18 cellular contexts compared by ENCODE assay signal in the genomic region with DNA sequence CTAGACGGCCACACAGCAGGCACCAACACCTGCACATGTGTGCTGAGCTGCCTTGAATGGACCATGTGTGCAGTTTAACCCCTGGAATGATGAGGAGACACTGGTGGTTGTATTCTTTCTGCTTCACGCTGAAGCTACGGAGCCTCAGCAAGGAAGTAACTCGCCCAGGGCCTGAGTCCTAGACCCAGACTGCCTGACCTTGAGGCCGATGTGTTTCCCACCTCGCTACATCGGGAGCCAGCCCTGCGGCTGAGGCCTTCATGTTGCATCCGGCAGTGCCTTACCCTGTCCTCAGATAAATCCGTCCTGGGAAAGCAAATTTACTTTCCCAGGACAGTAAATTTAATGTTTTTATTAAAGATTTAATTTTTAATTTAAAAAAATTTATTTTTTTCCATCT.
DNase-seq lines count a peak whose midpoint lies in the region; ATAC-seq and TF ChIP-seq lines count a peak whose summit lies in the region.
"Had no signal": no experiment of that assay in that cellular context is flagged by ENCODE, and none has a peak within 500 bp of the region (broad histone marks: within the 10 kb centered on the region; RNA-seq: fewer than 3 reads in every experiment).

No MANE protein-coding gene starts in this region.

- H3K27me3 ChIP-seq in left ventricle myocardium inferior (ENCODE audit: low read depth), result no peaks in the 10 kb centered on the region
- H3K27me3 ChIP-seq in right atrium auricular region, result no peaks in the 10 kb centered on the region
- peaks cover 0 to 2% (median 0%) of the 10 kb centered on the region in 3 donors for H3K27me3 ChIP-seq in psoas muscle (ENCODE audit: insufficient read depth in 3 of 3, low read length in 2 of 3)
- no peaks in the 10 kb centered on the region for H3K27me3 ChIP-seq in thyroid gland

- TF ChIP-seq CTCF in left ventricle myocardium inferior (IDR thresholded peaks at IDR 0.05; ENCODE audit: borderline replicate concordance) (no peak), right atrium auricular region (IDR thresholded peaks at IDR 0.05) (no peak), psoas muscle (IDR thresholded peaks at IDR 0.05) (no peak), thyroid gland (IDR thresholded peaks at IDR 0.05) (no peak)

- H3K4me1 ChIP-seq in left ventricle myocardium inferior (peaks cover 42% of the 10 kb centered on the region), right atrium auricular region (no peaks in the 10 kb centered on the region), psoas muscle (no peaks in the 10 kb centered on the region), thyroid gland (peaks cover 0 to 6% of the 10 kb centered on the region in 2 donors)
- H3K4me1 ChIP-seq: A549 had no signal

- DNase-seq in left ventricle myocardium inferior (no peak), Right ventricle myocardium superior (no peak), right atrium auricular region (ENCODE audit: low spot score) (no peak), psoas muscle (no peak), pons (ENCODE audit: low spot score) (no peak), thyroid gland (no peak), NCI-H1092 (lab: John Stamatoyannopoulos, UW) (no peak)
- DNase-seq: DMS79, Kasumi-1, NCI-H1417 treated with DMSO at 0.1 percent for 48 hours, NCI-H187 treated with DMSO at 0.1 percent for 48 hours, NCI-H2107, NCI-H446 treated with DMSO at 0.1 percent for 48 hours, NCI-H526 treated with DMSO at 0.1 percent for 48 hours, OCI-M1, SHP77 treated with DMSO at 0.1 percent for 48 hours, SK-N-SH had no signal

- H3K36me3 ChIP-seq in left ventricle myocardium inferior (no peaks in the 10 kb centered on the region), right atrium auricular region (no peaks in the 10 kb centered on the region), psoas muscle (ENCODE audit: insufficient read depth in 1 of 2, low read depth in 1 of 2) (no peaks in the 10 kb centered on the region), thyroid gland (no peaks in the 10 kb centered on the region)

- intact Hi-C loops in left ventricle myocardium inferior (cut with micrococcal nuclease) (no loop called here), Right ventricle myocardium superior (cut with DNase I) (no loop called here), psoas muscle (cut with DNase I) (no loop called here), thyroid gland (cut with DNase I) (no loop called here)

- H3K27ac ChIP-seq in left ventricle myocardium inferior (replicated peaks) (peak overlapping the region; percentile 76), right atrium auricular region (peak overlapping the region; percentile 16 to 42), psoas muscle (peak overlapping the region; percentile 50), thyroid gland (no peak overlapping the region)
- H3K27ac ChIP-seq: A549 had no signal

- no peak for TF ChIP-seq POLR2A in thyroid gland (IDR thresholded peaks at IDR 0.05)

- H3K4me3 ChIP-seq in left ventricle myocardium inferior (no peak overlapping the region), right atrium auricular region (no peak overlapping the region), psoas muscle (no peak overlapping the region), thyroid gland (replicated peaks in 1 of 3) (no peak overlapping the region)
- H3K4me3 ChIP-seq: A549 had no signal

- H3K9me3 ChIP-seq in left ventricle myocardium inferior (replicated peaks) (no peaks in the 10 kb centered on the region), right atrium auricular region (no peaks in the 10 kb centered on the region), psoas muscle (no peaks in the 10 kb centered on the region), thyroid gland (no peaks in the 10 kb centered on the region)
- H3K9me3 ChIP-seq: A549, SK-N-SH had no signal

- ATAC-seq in Right ventricle myocardium superior (ENCODE audit: poor library complexity), result no peak
- no peak for ATAC-seq in psoas muscle
- ATAC-seq: A549 had no signal

- 74 to 85% (median 79%) methylated on average over 10 of the region's 10 CpGs for WGBS in psoas muscle, 3 donors
- 89 to 90% methylated on average over 10 of the region's 10 CpGs for WGBS in thyroid gland, 2 donors

Comparison
In these comparisons a context has a peak if more than half of its experiments do, and no peak if none do; other contexts are left out.
1. H3K27ac ChIP-seq: peak in left ventricle myocardium inferior (single experiment), right atrium auricular region (2 of 2) and psoas muscle (single experiment); none in thyroid gland (0 of 3).